Comparison of ENCODE assay signal across 1 cellular context in genomic region chr2:44803100-44803424, GRCh38.
TF ChIP-seq lines count a peak whose summit lies in the region.

No MANE protein-coding gene starts in this region.

TF ChIP-seq in WTC11, 78 proteins besides CTCF, POLR2A, EP300 and RAD21 (continued from another document):
- no peak for TF ChIP-seq ZNF512 (CRISPR knock-in tag; IDR thresholded peaks at IDR 0.05; ENCODE audit: borderline replicate concordance)
- no peak for TF ChIP-seq PRDM15 (CRISPR knock-in tag; IDR thresholded peaks at IDR 0.05)
- TF ChIP-seq ZNF423 (CRISPR knock-in tag; IDR thresholded peaks at IDR 0.05): no peak
- TF ChIP-seq USF2 (CRISPR knock-in tag; IDR thresholded peaks at IDR 0.05): no peak
- TF ChIP-seq ATF2 (CRISPR knock-in tag; IDR thresholded peaks at IDR 0.05; ENCODE audit: borderline replicate concordance, low read depth): no peak
- TF ChIP-seq MXD4 (CRISPR knock-in tag; IDR thresholded peaks at IDR 0.05; ENCODE audit: borderline replicate concordance): no peak
- TF ChIP-seq FOXJ3 (CRISPR knock-in tag; IDR thresholded peaks at IDR 0.05; ENCODE audit: borderline replicate concordance): no peak
- no peak for TF ChIP-seq ZNF232 (CRISPR knock-in tag; IDR thresholded peaks at IDR 0.05)
- TF ChIP-seq MAX (CRISPR knock-in tag; IDR thresholded peaks at IDR 0.05): no peak
- no peak for TF ChIP-seq TEAD4 (CRISPR knock-in tag; IDR thresholded peaks at IDR 0.05)
